ENCODE assay signal across 1 cellular context in the genomic region with DNA sequence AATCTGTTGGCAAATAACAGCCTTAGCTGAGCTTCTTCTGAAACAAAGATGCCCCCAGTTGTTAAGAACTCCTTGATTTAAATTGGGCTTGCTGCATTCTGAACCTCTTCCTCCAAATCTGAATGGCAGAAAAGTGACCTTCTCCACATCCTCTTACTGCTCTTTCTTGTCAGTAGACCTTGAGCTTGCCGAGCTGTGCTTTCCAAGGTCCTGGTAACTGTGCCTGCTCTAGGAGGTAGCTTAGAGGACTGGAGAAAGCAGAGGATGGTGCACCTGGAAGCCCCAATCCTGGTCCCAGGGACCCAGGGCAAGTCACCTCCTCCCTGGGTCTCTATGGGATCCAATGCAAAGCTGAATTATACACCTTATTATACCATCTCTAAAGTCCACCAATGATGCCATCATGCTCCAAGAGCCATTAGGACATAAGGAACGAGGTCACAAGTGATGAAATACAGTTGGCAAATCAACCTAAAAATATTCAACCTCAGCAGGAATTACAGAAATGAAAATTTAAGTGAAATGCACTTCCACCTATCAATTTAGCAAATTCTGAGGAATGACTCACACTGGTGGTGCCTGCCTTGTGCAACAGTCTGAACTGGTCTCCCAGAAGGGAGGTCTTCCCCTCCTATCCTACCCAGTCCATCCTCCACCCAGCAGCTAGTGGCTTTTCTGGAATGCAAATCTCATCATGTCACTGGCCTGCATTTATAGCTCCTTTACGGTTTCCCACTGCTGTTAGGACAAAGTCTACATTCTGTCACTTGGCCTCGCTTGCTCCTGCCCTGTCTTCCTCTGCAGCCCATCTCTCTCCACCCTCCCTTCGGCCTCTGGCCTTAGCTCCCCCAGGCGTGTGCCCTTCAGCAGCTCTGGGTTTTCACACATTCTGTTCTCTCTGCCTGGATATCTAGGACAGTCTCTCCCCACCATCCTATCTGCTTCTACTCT.
TF ChIP-seq lines count a peak whose summit lies in the region.

No MANE protein-coding gene starts in this region.

TF ChIP-seq in HEK293, 187 proteins besides CTCF, POLR2A, EP300 and RAD21 (continued from another document and continues in another):
- TF ChIP-seq, protein P1, sequence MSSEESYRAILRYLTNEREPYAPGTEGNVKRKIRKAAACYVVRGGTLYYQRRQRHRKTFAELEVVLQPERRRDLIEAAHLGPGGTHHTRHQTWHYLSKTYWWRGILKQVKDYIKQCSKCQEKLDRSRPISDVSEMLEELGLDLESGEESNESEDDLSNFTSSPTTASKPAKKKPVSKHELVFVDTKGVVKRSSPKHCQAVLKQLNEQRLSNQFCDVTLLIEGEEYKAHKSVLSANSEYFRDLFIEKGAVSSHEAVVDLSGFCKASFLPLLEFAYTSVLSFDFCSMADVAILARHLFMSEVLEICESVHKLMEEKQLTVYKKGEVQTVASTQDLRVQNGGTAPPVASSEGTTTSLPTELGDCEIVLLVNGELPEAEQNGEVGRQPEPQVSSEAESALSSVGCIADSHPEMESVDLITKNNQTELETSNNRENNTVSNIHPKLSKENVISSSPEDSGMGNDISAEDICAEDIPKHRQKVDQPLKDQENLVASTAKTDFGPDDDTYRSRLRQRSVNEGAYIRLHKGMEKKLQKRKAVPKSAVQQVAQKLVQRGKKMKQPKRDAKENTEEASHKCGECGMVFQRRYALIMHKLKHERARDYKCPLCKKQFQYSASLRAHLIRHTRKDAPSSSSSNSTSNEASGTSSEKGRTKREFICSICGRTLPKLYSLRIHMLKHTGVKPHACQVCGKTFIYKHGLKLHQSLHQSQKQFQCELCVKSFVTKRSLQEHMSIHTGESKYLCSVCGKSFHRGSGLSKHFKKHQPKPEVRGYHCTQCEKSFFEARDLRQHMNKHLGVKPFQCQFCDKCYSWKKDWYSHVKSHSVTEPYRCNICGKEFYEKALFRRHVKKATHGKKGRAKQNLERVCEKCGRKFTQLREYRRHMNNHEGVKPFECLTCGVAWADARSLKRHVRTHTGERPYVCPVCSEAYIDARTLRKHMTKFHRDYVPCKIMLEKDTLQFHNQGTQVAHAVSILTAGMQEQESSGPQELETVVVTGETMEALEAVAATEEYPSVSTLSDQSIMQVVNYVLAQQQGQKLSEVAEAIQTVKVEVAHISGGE (tag by site-specific recombination; conservative IDR thresholded peaks at IDR 0.05; ENCODE audit: low read depth): no peak
- TF ChIP-seq ZNF660 (tag by site-specific recombination; IDR thresholded peaks at IDR 0.05) (0 out of 2 replicates have a peak, but pooled peaks have one; percentile 54), KLF9 (tag by site-specific recombination; IDR thresholded peaks at IDR 0.05; ENCODE audit: low read depth) (no peak), KLF16 (tag by site-specific recombination; IDR thresholded peaks at IDR 0.05) (no peak), WT1 (tag by site-specific recombination; IDR thresholded peaks at IDR 0.05) (no peak), ZNF221 (tag by site-specific recombination; IDR thresholded peaks at IDR 0.05; ENCODE audit: borderline replicate concordance) (no peak), ZNF37A (tag by site-specific recombination; IDR thresholded peaks at IDR 0.05) (no peak), KLF8 (tag by site-specific recombination; IDR thresholded peaks at IDR 0.05) (no peak), YY1 (tag by site-specific recombination; IDR thresholded peaks at IDR 0.05) (no peak), ZNF610 (tag by site-specific recombination; IDR thresholded peaks at IDR 0.05; ENCODE audit: borderline replicate concordance) (no peak), ZNF114 (tag by site-specific recombination; IDR thresholded peaks at IDR 0.05) (no peak), ZNF560 (tag by site-specific recombination; IDR thresholded peaks at IDR 0.05; ENCODE audit: borderline replicate concordance) (no peak), ZIC2 (tag by site-specific recombination; IDR thresholded peaks at IDR 0.05) (no peak), ZNF596 (tag by site-specific recombination; IDR thresholded peaks at IDR 0.05) (no peak), ZNF214 (tag by site-specific recombination; IDR thresholded peaks at IDR 0.05; ENCODE audit: borderline replicate concordance) (no peak), ZNF266 (tag by site-specific recombination; IDR thresholded peaks at IDR 0.05; ENCODE audit: low read depth) (no peak), HOXC10 (CRISPR knock-in tag; IDR thresholded peaks at IDR 0.05) (no peak), ZBTB8A (tag by site-specific recombination; IDR thresholded peaks at IDR 0.05) (no peak), ZNF311 (tag by site-specific recombination; IDR thresholded peaks at IDR 0.05; ENCODE audit: borderline replicate concordance) (no peak), ZNF792 (tag by site-specific recombination; IDR thresholded peaks at IDR 0.05) (no peak), ZNF777 (tag by site-specific recombination; IDR thresholded peaks at IDR 0.05; ENCODE audit: borderline replicate concordance) (no peak), ZFP69B (tag by site-specific recombination; IDR thresholded peaks at IDR 0.05) (no peak), ZNF140 (tag by site-specific recombination; IDR thresholded peaks at IDR 0.05) (no peak), ZNF416 (tag by site-specific recombination; IDR thresholded peaks at IDR 0.05) (no peak), ZNF768 (tag by site-specific recombination; IDR thresholded peaks at IDR 0.05) (no peak), SCRT2 (tag by site-specific recombination; IDR thresholded peaks at IDR 0.05) (peak; percentile 71; the same call in 1 of the 2 replicates), IKZF3 (tag by site-specific recombination; IDR thresholded peaks at IDR 0.05) (no peak), ZNF571 (tag by site-specific recombination; IDR thresholded peaks at IDR 0.05) (no peak), ZNF157 (tag by site-specific recombination; IDR thresholded peaks at IDR 0.05) (no peak), ZNF335 (tag by site-specific recombination; conservative IDR thresholded peaks at IDR 0.05) (no peak), SP7 (tag by site-specific recombination; IDR thresholded peaks at IDR 0.05) (peak; percentile 67), ZNF48 (tag by site-specific recombination; IDR thresholded peaks at IDR 0.05) (no peak), ZBTB17 (tag by site-specific recombination; IDR thresholded peaks at IDR 0.05) (0 out of 2 replicates have a peak, but pooled peaks have one; percentile 15), ZNF549 (tag by site-specific recombination; IDR thresholded peaks at IDR 0.05) (no peak), SETDB1 (IDR thresholded peaks at IDR 0.05; ENCODE audit: insufficient read length, low read length) (no peak), ZNF341 (tag by site-specific recombination; IDR thresholded peaks at IDR 0.05; ENCODE audit: low read depth) (no peak), ZNF544 (tag by site-specific recombination; IDR thresholded peaks at IDR 0.05) (no peak), ZNF677 (tag by site-specific recombination; IDR thresholded peaks at IDR 0.05) (no peak), MEIS1 (CRISPR knock-in tag; IDR thresholded peaks at IDR 0.05; ENCODE audit: borderline replicate concordance) (no peak), ZNF239 (tag by site-specific recombination; IDR thresholded peaks at IDR 0.05) (no peak), ZNF211 (tag by site-specific recombination; IDR thresholded peaks at IDR 0.05; ENCODE audit: low read depth) (no peak), ZXDB (tag by site-specific recombination; IDR thresholded peaks at IDR 0.05) (no peak), ZNF670 (tag by site-specific recombination; IDR thresholded peaks at IDR 0.05; ENCODE audit: low read depth) (no peak)
- TF ChIP-seq, protein P2, sequence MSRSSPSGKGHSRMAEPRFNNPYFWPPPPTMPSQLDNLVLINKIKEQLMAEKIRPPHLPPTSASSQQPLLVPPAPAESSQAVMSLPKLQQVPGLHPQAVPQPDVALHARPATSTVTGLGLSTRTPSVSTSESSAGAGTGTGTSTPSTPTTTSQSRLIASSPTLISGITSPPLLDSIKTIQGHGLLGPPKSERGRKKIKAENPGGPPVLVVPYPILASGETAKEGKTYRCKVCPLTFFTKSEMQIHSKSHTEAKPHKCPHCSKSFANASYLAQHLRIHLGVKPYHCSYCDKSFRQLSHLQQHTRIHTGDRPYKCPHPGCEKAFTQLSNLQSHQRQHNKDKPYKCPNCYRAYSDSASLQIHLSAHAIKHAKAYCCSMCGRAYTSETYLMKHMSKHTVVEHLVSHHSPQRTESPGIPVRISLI (tag by site-specific recombination; IDR thresholded peaks at IDR 0.05): no peak
- TF ChIP-seq, protein P3, sequence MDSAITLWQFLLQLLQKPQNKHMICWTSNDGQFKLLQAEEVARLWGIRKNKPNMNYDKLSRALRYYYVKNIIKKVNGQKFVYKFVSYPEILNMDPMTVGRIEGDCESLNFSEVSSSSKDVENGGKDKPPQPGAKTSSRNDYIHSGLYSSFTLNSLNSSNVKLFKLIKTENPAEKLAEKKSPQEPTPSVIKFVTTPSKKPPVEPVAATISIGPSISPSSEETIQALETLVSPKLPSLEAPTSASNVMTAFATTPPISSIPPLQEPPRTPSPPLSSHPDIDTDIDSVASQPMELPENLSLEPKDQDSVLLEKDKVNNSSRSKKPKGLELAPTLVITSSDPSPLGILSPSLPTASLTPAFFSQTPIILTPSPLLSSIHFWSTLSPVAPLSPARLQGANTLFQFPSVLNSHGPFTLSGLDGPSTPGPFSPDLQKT (IDR thresholded peaks at IDR 0.05; ENCODE audit: borderline replicate concordance, low read depth, low read length): no peak
- TF ChIP-seq, protein P4, sequence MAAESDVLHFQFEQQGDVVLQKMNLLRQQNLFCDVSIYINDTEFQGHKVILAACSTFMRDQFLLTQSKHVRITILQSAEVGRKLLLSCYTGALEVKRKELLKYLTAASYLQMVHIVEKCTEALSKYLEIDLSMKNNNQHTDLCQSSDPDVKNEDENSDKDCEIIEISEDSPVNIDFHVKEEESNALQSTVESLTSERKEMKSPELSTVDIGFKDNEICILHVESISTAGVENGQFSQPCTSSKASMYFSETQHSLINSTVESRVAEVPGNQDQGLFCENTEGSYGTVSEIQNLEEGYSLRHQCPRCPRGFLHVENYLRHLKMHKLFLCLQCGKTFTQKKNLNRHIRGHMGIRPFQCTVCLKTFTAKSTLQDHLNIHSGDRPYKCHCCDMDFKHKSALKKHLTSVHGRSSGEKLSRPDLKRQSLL (tag by site-specific recombination; IDR thresholded peaks at IDR 0.05): no peak
- TF ChIP-seq, protein P5, sequence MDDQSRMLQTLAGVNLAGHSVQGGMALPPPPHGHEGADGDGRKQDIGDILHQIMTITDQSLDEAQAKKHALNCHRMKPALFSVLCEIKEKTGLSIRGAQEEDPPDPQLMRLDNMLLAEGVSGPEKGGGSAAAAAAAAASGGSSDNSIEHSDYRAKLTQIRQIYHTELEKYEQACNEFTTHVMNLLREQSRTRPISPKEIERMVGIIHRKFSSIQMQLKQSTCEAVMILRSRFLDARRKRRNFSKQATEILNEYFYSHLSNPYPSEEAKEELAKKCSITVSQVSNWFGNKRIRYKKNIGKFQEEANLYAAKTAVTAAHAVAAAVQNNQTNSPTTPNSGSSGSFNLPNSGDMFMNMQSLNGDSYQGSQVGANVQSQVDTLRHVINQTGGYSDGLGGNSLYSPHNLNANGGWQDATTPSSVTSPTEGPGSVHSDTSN (CRISPR knock-in tag; IDR thresholded peaks at IDR 0.05): no peak
- TF ChIP-seq, protein P6, sequence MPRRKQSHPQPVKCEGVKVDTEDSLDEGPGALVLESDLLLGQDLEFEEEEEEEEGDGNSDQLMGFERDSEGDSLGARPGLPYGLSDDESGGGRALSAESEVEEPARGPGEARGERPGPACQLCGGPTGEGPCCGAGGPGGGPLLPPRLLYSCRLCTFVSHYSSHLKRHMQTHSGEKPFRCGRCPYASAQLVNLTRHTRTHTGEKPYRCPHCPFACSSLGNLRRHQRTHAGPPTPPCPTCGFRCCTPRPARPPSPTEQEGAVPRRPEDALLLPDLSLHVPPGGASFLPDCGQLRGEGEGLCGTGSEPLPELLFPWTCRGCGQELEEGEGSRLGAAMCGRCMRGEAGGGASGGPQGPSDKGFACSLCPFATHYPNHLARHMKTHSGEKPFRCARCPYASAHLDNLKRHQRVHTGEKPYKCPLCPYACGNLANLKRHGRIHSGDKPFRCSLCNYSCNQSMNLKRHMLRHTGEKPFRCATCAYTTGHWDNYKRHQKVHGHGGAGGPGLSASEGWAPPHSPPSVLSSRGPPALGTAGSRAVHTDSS (tag by site-specific recombination; IDR thresholded peaks at IDR 0.05): no peak
- TF ChIP-seq, protein P7, sequence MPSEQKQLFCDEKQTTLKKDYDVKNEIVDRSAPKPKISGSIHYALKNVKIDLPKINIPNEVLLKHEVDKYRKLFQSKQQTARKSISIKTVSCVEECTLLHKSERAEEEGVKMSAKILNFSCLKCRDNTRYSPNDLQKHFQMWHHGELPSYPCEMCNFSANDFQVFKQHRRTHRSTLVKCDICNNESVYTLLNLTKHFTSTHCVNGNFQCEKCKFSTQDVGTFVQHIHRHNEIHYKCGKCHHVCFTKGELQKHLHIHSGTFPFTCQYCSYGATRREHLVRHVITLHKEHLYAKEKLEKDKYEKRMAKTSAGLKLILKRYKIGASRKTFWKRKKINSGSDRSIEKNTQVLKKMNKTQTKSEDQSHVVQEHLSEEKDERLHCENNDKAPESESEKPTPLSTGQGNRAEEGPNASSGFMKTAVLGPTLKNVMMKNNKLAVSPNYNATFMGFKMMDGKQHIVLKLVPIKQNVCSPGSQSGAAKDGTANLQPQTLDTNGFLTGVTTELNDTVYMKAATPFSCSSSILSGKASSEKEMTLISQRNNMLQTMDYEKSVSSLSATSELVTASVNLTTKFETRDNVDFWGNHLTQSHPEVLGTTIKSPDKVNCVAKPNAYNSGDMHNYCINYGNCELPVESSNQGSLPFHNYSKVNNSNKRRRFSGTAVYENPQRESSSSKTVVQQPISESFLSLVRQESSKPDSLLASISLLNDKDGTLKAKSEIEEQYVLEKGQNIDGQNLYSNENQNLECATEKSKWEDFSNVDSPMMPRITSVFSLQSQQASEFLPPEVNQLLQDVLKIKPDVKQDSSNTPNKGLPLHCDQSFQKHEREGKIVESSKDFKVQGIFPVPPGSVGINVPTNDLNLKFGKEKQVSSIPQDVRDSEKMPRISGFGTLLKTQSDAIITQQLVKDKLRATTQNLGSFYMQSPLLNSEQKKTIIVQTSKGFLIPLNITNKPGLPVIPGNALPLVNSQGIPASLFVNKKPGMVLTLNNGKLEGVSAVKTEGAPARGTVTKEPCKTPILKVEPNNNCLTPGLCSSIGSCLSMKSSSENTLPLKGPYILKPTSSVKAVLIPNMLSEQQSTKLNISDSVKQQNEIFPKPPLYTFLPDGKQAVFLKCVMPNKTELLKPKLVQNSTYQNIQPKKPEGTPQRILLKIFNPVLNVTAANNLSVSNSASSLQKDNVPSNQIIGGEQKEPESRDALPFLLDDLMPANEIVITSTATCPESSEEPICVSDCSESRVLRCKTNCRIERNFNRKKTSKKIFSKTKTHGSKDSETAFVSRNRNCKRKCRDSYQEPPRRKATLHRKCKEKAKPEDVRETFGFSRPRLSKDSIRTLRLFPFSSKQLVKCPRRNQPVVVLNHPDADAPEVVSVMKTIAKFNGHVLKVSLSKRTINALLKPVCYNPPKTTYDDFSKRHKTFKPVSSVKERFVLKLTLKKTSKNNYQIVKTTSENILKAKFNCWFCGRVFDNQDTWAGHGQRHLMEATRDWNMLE (tag by site-specific recombination; conservative IDR thresholded peaks at IDR 0.05; ENCODE audit: low read depth): no peak
- TF ChIP-seq, protein P8, sequence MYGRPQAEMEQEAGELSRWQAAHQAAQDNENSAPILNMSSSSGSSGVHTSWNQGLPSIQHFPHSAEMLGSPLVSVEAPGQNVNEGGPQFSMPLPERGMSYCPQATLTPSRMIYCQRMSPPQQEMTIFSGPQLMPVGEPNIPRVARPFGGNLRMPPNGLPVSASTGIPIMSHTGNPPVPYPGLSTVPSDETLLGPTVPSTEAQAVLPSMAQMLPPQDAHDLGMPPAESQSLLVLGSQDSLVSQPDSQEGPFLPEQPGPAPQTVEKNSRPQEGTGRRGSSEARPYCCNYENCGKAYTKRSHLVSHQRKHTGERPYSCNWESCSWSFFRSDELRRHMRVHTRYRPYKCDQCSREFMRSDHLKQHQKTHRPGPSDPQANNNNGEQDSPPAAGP (tag by site-specific recombination; IDR thresholded peaks at IDR 0.05): no peak
